ENCODE assay signal across 1 cellular context in genomic region chr13:76929320-76929719, GRCh38.
TF ChIP-seq lines count a peak whose summit lies in the region.

No MANE protein-coding gene starts in this region.

TF ChIP-seq in GM12878, 131 proteins besides CTCF, POLR2A, EP300 and RAD21:
- TF ChIP-seq SPI1 (IDR thresholded peaks at IDR 0.05; ENCODE audit: borderline replicate concordance, insufficient read depth, low read depth, low read length): peak; percentile 56; the same call in 1 of the 2 replicates
- TF ChIP-seq MYB (IDR thresholded peaks at IDR 0.05; ENCODE audit: borderline replicate concordance, low read depth, low read length): no peak
- peak; percentile 41; the same call in 1 of the 2 replicates for TF ChIP-seq ZNF687 (IDR thresholded peaks at IDR 0.05)
- peak; percentile 71 for TF ChIP-seq CHD2 (IDR thresholded peaks at IDR 0.05; ENCODE audit: borderline replicate concordance, low read depth, low read length)
- peak; percentile 42; the same call in 1 of the 2 replicates for TF ChIP-seq MTA2 (IDR thresholded peaks at IDR 0.05; ENCODE audit: low read depth)
- peak in 1 of 2 experiments; percentile 14; a peak in 1 of 4 replicates for TF ChIP-seq BHLHE40 (IDR thresholded peaks at IDR 0.05; ENCODE audit: borderline replicate concordance in 1 of 2, low read depth in 2 of 2, low read length in 1 of 2)
- TF ChIP-seq TARDBP (IDR thresholded peaks at IDR 0.05; ENCODE audit: borderline replicate concordance): no peak
